11 cellular contexts compared by ENCODE assay signal in the genomic region with DNA sequence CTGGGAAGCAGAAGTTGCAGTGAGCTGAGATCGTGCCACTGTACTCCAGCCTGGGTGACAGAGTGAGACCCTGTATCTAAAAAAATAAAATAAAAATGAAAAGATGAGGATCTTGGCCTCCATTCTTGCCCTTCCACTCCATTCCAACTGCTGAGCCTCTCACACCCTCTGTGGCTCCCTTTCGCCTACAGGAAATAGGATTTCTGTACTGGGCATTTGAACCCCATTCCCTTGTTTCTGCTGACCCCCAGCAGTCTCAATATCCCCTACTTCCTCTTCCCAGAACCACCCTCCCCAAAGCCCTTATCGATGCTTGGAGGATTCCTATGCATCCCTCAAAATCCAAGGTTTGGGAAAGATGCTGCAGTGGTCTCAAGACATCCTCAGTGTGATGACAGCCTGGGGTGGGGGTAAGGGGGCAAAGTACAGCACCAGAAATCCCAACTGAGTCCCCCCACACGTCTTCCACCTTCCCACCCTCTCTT. TPM values are rescaled to one million over a fixed set of nuclear protein-coding genes. Genes with fewer than 3 reads are reported as not detected.
A peak's percentile ranks its signal among the peaks of the same experiment; 100 is the strongest.
DNase-seq lines count a peak whose midpoint lies in the region; ATAC-seq, FAIRE-seq and TF ChIP-seq lines count a peak whose summit lies in the region.
"Had no signal": no experiment of that assay in that cellular context is flagged by ENCODE, and none has a peak within 500 bp of the region (broad histone marks: within the 10 kb centered on the region; RNA-seq: fewer than 3 reads in every experiment).

No MANE protein-coding gene starts in this region.

- peak in 1 of 2 experiments; percentile 1; a peak in 1 of 4 replicates for TF ChIP-seq POLR2A in HepG2 (IDR thresholded peaks at IDR 0.05; ENCODE audit: insufficient read depth in 1 of 2, low read depth in 2 of 2, low read length in 2 of 2)

- intact Hi-C loops in HepG2 (cut with micrococcal nuclease; ENCODE audit: unreplicated experiment) = no loop called here

- peak overlapping the region; percentile 76 for H3K9ac ChIP-seq in HepG2 (ENCODE audit: insufficient read depth, low read depth, low read length)
- peak overlapping the region in 2 of 5 donors; percentile 34 to 62 for H3K9ac ChIP-seq in subcutaneous abdominal adipose tissue (ENCODE audit: low read length in 5 of 5)

- peaks cover 2% of the 10 kb centered on the region for H3K79me2 ChIP-seq in HepG2 (ENCODE audit: insufficient read depth, low read length)

- H3K36me3 ChIP-seq in HepG2 (replicated peaks in 1 of 2; ENCODE audit: control insufficient read depth in 1 of 2, insufficient read depth in 2 of 2, low read length in 2 of 2) (0 out of 5 replicates have a peak, but pooled peaks cover 0 to 2% of the 10 kb centered on the region in 2 experiments), subcutaneous abdominal adipose tissue (ENCODE audit: control insufficient read depth in 5 of 5, insufficient read depth in 5 of 5, low read length in 5 of 5) (no peaks in the 10 kb centered on the region)

- H3K4me3 ChIP-seq in HepG2 (replicated peaks in 1 of 3; ENCODE audit: insufficient read depth in 1 of 3, low read depth in 2 of 3, low read length in 3 of 3) (no peak overlapping the region), subcutaneous abdominal adipose tissue (ENCODE audit: low read depth in 1 of 5, low read length in 5 of 5) (no peak overlapping the region)

- BruUV-seq in HepG2 (replicated peaks; lab: Mats Ljungman, UMichigan) = TSS peak; percentile 80

- DNase-seq in T-helper 1 cell (no peak), HepG2 (ENCODE audit: low spot score) (no peak), RCC 7860 (ENCODE audit: low spot score) (no peak), KBM-7 (no peak)
- no peak for DNase-seq in activated naive CD8-positive, alpha-beta T cell treated with anti-CD3 and anti-CD28 coated beads, Interleukin-2, amount 10 ng/mL, durations not matched to agents 7 days and 5 days

- no peaks in the 10 kb centered on the region for H3K9me3 Mint-ChIP-seq in T-helper 1 cell treated with Interleukin-12 subunit alpha and Interleukin-12 subunit beta and Interleukin-4 antibody, amounts not matched to agents 30 μg/mL and 1 μg/mL, for 36 hours
- no peaks in the 10 kb centered on the region for H3K9me3 Mint-ChIP-seq in activated naive CD8-positive, alpha-beta T cell treated with anti-CD3 and anti-CD28 coated beads, Interleukin-2, amount 10 ng/mL, durations not matched to agents 7 days and 5 days

- H3K4me1 Mint-ChIP-seq in T-helper 1 cell treated with Interleukin-12 subunit alpha and Interleukin-12 subunit beta and Interleukin-4 antibody, amounts not matched to agents 30 μg/mL and 1 μg/mL, for 36 hours (ENCODE audit: low read depth) = peaks cover 10% of the 10 kb centered on the region
- peaks cover 11% of the 10 kb centered on the region for H3K4me1 Mint-ChIP-seq in activated naive CD8-positive, alpha-beta T cell treated with anti-CD3 and anti-CD28 coated beads, Interleukin-2, amount 10 ng/mL, durations not matched to agents 7 days and 5 days

- peak overlapping the region; percentile 39 for H3K4me3 Mint-ChIP-seq in T-helper 1 cell treated with Interleukin-12 subunit alpha and Interleukin-12 subunit beta and Interleukin-4 antibody, amounts not matched to agents 30 μg/mL and 1 μg/mL, for 36 hours
- peak overlapping the region; percentile 62 for H3K4me3 Mint-ChIP-seq in activated naive CD8-positive, alpha-beta T cell treated with anti-CD3 and anti-CD28 coated beads, Interleukin-2, amount 10 ng/mL, durations not matched to agents 7 days and 5 days

- H2AFZ ChIP-seq in HepG2 (ENCODE audit: low read length) = no peak overlapping the region

- peak overlapping the region; percentile 61 for H3K4me2 ChIP-seq in HepG2 (ENCODE audit: low read depth, low read length)

- H3K27ac Mint-ChIP-seq in T-helper 1 cell treated with Interleukin-12 subunit alpha and Interleukin-12 subunit beta and Interleukin-4 antibody, amounts not matched to agents 30 μg/mL and 1 μg/mL, for 36 hours = peak overlapping the region; percentile 68
- H3K27ac Mint-ChIP-seq in activated naive CD8-positive, alpha-beta T cell treated with anti-CD3 and anti-CD28 coated beads, Interleukin-2, amount 10 ng/mL, durations not matched to agents 7 days and 5 days = peak overlapping the region; percentile 88

- CTCF ChIA-PET in HepG2 (lab: Yijun Ruan, JAX; ENCODE audit: low intra/inter-chr PET ratio, low total read pairs) = interaction anchor here (1.1 kb wide), 1 partner anchor 13 kb away, joined by 4 read pairs; a partner anchor contains a TSS

- H3K4me1 ChIP-seq in HepG2 (ENCODE audit: insufficient read depth, low read length) (peaks cover 91% of the 10 kb centered on the region), subcutaneous abdominal adipose tissue (ENCODE audit: control insufficient read depth in 5 of 5, insufficient read depth in 5 of 5, low read length in 5 of 5) (peaks cover 7 to 42% (median 22%) of the 10 kb centered on the region in 5 donors)

- no peak for FAIRE-seq in HepG2 (lab: Jason Lieb, UNC)
- FAIRE-seq in RCC 7860 (lab: Jason Lieb, UNC) = no peak

- no peak for TF ChIP-seq EP300 in HepG2 (IDR thresholded peaks at IDR 0.05; ENCODE audit: low read depth in 2 of 2, low read length in 2 of 2)
- TF ChIP-seq EP300 in HepG2 (CRISPR knock-in tag; IDR thresholded peaks at IDR 0.05; ENCODE audit: borderline replicate concordance) = 0 out of 2 replicates have a peak, but pooled peaks have one; percentile 10

- peaks cover 2% of the 10 kb centered on the region for H3K36me3 Mint-ChIP-seq in T-helper 1 cell treated with Interleukin-12 subunit alpha and Interleukin-12 subunit beta and Interleukin-4 antibody, amounts not matched to agents 30 μg/mL and 1 μg/mL, for 36 hours (ENCODE audit: low read depth)
- H3K36me3 Mint-ChIP-seq in activated naive CD8-positive, alpha-beta T cell treated with anti-CD3 and anti-CD28 coated beads, Interleukin-2, amount 10 ng/mL, durations not matched to agents 7 days and 5 days = no peaks in the 10 kb centered on the region
- H3K36me3 Mint-ChIP-seq: activated naive CD8-positive, alpha-beta T cell had no signal

- in situ Hi-C loops in HepG2 (cut with HindIII; ENCODE audit: extremely low pct_ligation_motif_present, low pct_unique_long_range_greater_than_20kb) = no loop called here
- in situ Hi-C loops in KBM-7 (cut with MboI; ENCODE audit: low pct_unique_long_range_greater_than_20kb, low sequenced_read_pairs) = no loop called here

- TF ChIP-seq CTCF in HepG2 (CRISPR knock-in tag; IDR thresholded peaks at IDR 0.05) = no peak

- H3K9me3 ChIP-seq in HepG2 (ENCODE audit: low read length) (no peaks in the 10 kb centered on the region), subcutaneous abdominal adipose tissue (ENCODE audit: control insufficient read depth in 5 of 5, low read length in 5 of 5) (no peaks in the 10 kb centered on the region)

- H3K27me3 ChIP-seq in HepG2 (ENCODE audit: control insufficient read depth in 1 of 2, insufficient read depth in 2 of 2, low read length in 2 of 2) (no peaks in the 10 kb centered on the region), subcutaneous abdominal adipose tissue (ENCODE audit: control insufficient read depth in 5 of 5, insufficient read depth in 4 of 5, low read length in 5 of 5) (peaks cover 0 to 3% (median 0%) of the 10 kb centered on the region in 5 donors)

- ATAC-seq in activated naive CD8-positive, alpha-beta T cell treated with anti-CD3 and anti-CD28 coated beads, Interleukin-2, amount 10 ng/mL, durations not matched to agents 7 days and 5 days (ENCODE audit: low read depth) = no peak
- ATAC-seq in HepG2 (no peak), HG03159 (IDR thresholded peaks at IDR 0.05; ENCODE audit: unreplicated experiment) (no peak)

- H3K27me3 Mint-ChIP-seq in T-helper 1 cell treated with Interleukin-12 subunit alpha and Interleukin-12 subunit beta and Interleukin-4 antibody, amounts not matched to agents 30 μg/mL and 1 μg/mL, for 36 hours (ENCODE audit: low read depth) = no peaks in the 10 kb centered on the region
- no peaks in the 10 kb centered on the region for H3K27me3 Mint-ChIP-seq in activated naive CD8-positive, alpha-beta T cell treated with anti-CD3 and anti-CD28 coated beads, Interleukin-2, amount 10 ng/mL, durations not matched to agents 7 days and 5 days

- 68% methylated on average over 4 of the region's 4 CpGs for WGBS in HepG2 (ENCODE audit: low lambda C conversion rate)

- POLR2A ChIA-PET in activated naive CD8-positive, alpha-beta T cell treated with anti-CD3 and anti-CD28 coated beads, Interleukin-2, amount 10 ng/mL, durations not matched to agents 7 days and 5 days (lab: Charles Lee) = interaction anchor here (1.6 kb wide), 1 partner anchor 43 kb away, joined by 4 read pairs; no protein-coding TSS in a partner anchor
- POLR2A ChIA-PET in HepG2 (lab: Yijun Ruan, JAX) = interaction anchor here (1.5 to 17.4 kb wide), 3 partner anchors 10 to 92 kb away, joined by 3 to 514 read pairs (median 56); a partner anchor contains a TSS

- H3K27ac ChIP-seq in HepG2 (ENCODE audit: extremely low read length, insufficient read depth, low read length) = peak overlapping the region; percentile 94
- H3K27ac ChIP-seq in subcutaneous abdominal adipose tissue (ENCODE audit: low read depth, low read length) = peak overlapping the region; percentile 47

- no peaks in the 10 kb centered on the region for H4K20me1 ChIP-seq in HepG2 (ENCODE audit: insufficient read depth, low read length)

- TF ChIP-seq RAD21 in HepG2 (CRISPR knock-in tag; IDR thresholded peaks at IDR 0.05) = no peak

RNA-seq across cellular contexts. Expression of a gene that starts 12.5 kb away (rescaled TPM):
- under 1 TPM; 0.34 to 0.75 TPM for total RNA-seq in activated naive CD8-positive, alpha-beta T cell treated with anti-CD3 and anti-CD28 coated beads, Interleukin-2, amount 10 ng/mL, durations not matched to agents 7 days and 5 days
- 43.0 and 146 TPM in 2 replicates for total RNA-seq in HepG2 (2016; rRNA removed; fragmentation: Illumina TruSeq; extraction: Trizol)
- 42.0 and 45.2 TPM in 2 replicates for total RNA-seq in HepG2 (2016; cell fraction: cytosol; rRNA removed; fragmentation: Illumina TruSeq; extraction: Trizol; ENCODE audit: low read depth)
- total RNA-seq in HepG2 (2016; cell fraction: insoluble cytoplasmic fraction; rRNA removed; fragmentation: Illumina TruSeq; extraction: Trizol) = 37.4 and 148 TPM in 2 replicates
- total RNA-seq in HepG2 (2016; cell fraction: membrane; rRNA removed; fragmentation: Illumina TruSeq; extraction: Trizol) = 53.4 and 57.4 TPM in 2 replicates
- total RNA-seq in HepG2 (2016; cell fraction: nucleus; rRNA removed; fragmentation: Illumina TruSeq; extraction: Trizol) = 112 and 139 TPM in 2 replicates
- polyA plus RNA-seq in HepG2 (2011; rRNA removed) = 422 and 537 TPM in 2 replicates
- 539 and 794 TPM in 2 replicates for polyA plus RNA-seq in HepG2 (2011; cell fraction: cytosol; rRNA removed)
- 1,510 and 1,558 TPM in 2 replicates for polyA plus RNA-seq in HepG2 (2011; cell fraction: nucleus; rRNA removed)
- 229 and 758 TPM in 2 replicates for polyA plus RNA-seq in HepG2 (2012)
- polyA plus RNA-seq in HepG2 (2016; cell fraction: cytosol; fragmentation: Illumina TruSeq; extraction: Trizol; ENCODE audit: low read depth) = 22.2 and 24.9 TPM in 2 replicates
- 49.2 and 57.0 TPM in 2 replicates for polyA plus RNA-seq in HepG2 (2016; cell fraction: insoluble cytoplasmic fraction; fragmentation: Illumina TruSeq; extraction: Trizol; ENCODE audit: low read depth)
- 30.8 and 31.5 TPM in 2 replicates for polyA plus RNA-seq in HepG2 (2016; cell fraction: membrane; fragmentation: Illumina TruSeq; extraction: Trizol; ENCODE audit: low read depth)
- polyA plus RNA-seq in HepG2 (2016; cell fraction: nucleus; fragmentation: Illumina TruSeq; extraction: Trizol; ENCODE audit: insufficient read depth, low read depth) = 315 and 334 TPM in 2 replicates
- polyA minus RNA-seq in HepG2 (2011; rRNA and poly(A)+ RNA removed; ENCODE audit: low replicate concordance) = 4.5 and 440 TPM in 2 replicates
- 366 and 433 TPM in 2 replicates for polyA minus RNA-seq in HepG2 (2011; cell fraction: cytosol; rRNA and poly(A)+ RNA removed)
- 115 and 151 TPM in 2 replicates for polyA minus RNA-seq in HepG2 (2011; cell fraction: nucleus; rRNA and poly(A)+ RNA removed)

RNA-seq across cellular contexts. Expression of a gene that starts 24.0 kb away (rescaled TPM):
- total RNA-seq in activated naive CD8-positive, alpha-beta T cell treated with anti-CD3 and anti-CD28 coated beads, Interleukin-2, amount 10 ng/mL, durations not matched to agents 7 days and 5 days = 1 to 10 TPM; 1.2 to 1.6 TPM
- total RNA-seq in HepG2 (2016; rRNA removed; fragmentation: Illumina TruSeq; extraction: Trizol) = 0.13 TPM in 1 of 2 replicates, not detected in the other
- total RNA-seq in HepG2 (2016; cell fraction: cytosol; rRNA removed; fragmentation: Illumina TruSeq; extraction: Trizol; ENCODE audit: low read depth) = 0.20 TPM in 1 of 2 replicates, not detected in the other
- 0.11 TPM in 1 of 2 replicates, not detected in the other for total RNA-seq in HepG2 (2016; cell fraction: insoluble cytoplasmic fraction; rRNA removed; fragmentation: Illumina TruSeq; extraction: Trizol)
- total RNA-seq in HepG2 (2016; cell fraction: membrane; rRNA removed; fragmentation: Illumina TruSeq; extraction: Trizol) = 0.17 and 0.19 TPM in 2 replicates
- total RNA-seq in HepG2 (2016; cell fraction: nucleus; rRNA removed; fragmentation: Illumina TruSeq; extraction: Trizol) = 0.25 TPM in 1 of 2 replicates, not detected in the other
- polyA plus RNA-seq in HepG2 (2011; rRNA removed) = 0.53 and 0.85 TPM in 2 replicates
- 0.66 and 0.68 TPM in 2 replicates for polyA plus RNA-seq in HepG2 (2011; cell fraction: cytosol; rRNA removed)
- 0.16 and 0.35 TPM in 2 replicates for polyA plus RNA-seq in HepG2 (2011; cell fraction: nucleus; rRNA removed)
- polyA plus RNA-seq in HepG2 (2012) = 0.11 and 0.13 TPM in 2 replicates
- polyA plus RNA-seq in HepG2 (2016; cell fraction: cytosol; fragmentation: Illumina TruSeq; extraction: Trizol; ENCODE audit: low read depth) = 0.05 TPM in 1 of 2 replicates, not detected in the other
- 0.12 and 0.15 TPM in 2 replicates for polyA plus RNA-seq in HepG2 (2016; cell fraction: insoluble cytoplasmic fraction; fragmentation: Illumina TruSeq; extraction: Trizol; ENCODE audit: low read depth)
- 0.13 TPM in 1 of 2 replicates, not detected in the other for polyA plus RNA-seq in HepG2 (2016; cell fraction: membrane; fragmentation: Illumina TruSeq; extraction: Trizol; ENCODE audit: low read depth)
- polyA plus RNA-seq in HepG2 (2016; cell fraction: nucleus; fragmentation: Illumina TruSeq; extraction: Trizol; ENCODE audit: insufficient read depth, low read depth) = not detected in 2 replicates
- 0.60 TPM in 1 of 2 replicates, not detected in the other for polyA minus RNA-seq in HepG2 (2011; rRNA and poly(A)+ RNA removed; ENCODE audit: low replicate concordance)
- polyA minus RNA-seq in HepG2 (2011; cell fraction: cytosol; rRNA and poly(A)+ RNA removed) = 0.40 and 0.70 TPM in 2 replicates
- 0.25 TPM in 1 of 2 replicates, not detected in the other for polyA minus RNA-seq in HepG2 (2011; cell fraction: nucleus; rRNA and poly(A)+ RNA removed)
- total RNA-seq: A172, RPMI7951 had no signal

RNA-seq across cellular contexts. Expression of a gene that starts 33.1 kb away (rescaled TPM):
- total RNA-seq in activated naive CD8-positive, alpha-beta T cell treated with anti-CD3 and anti-CD28 coated beads, Interleukin-2, amount 10 ng/mL, durations not matched to agents 7 days and 5 days = 10 to 100 TPM; 41.3 to 45.7 TPM
- 56.6 and 57.7 TPM in 2 replicates for total RNA-seq in HepG2 (2016; rRNA removed; fragmentation: Illumina TruSeq; extraction: Trizol)
- 13.1 and 14.4 TPM in 2 replicates for total RNA-seq in HepG2 (2016; cell fraction: cytosol; rRNA removed; fragmentation: Illumina TruSeq; extraction: Trizol; ENCODE audit: low read depth)
- 51.1 and 64.9 TPM in 2 replicates for total RNA-seq in HepG2 (2016; cell fraction: insoluble cytoplasmic fraction; rRNA removed; fragmentation: Illumina TruSeq; extraction: Trizol)
- total RNA-seq in HepG2 (2016; cell fraction: membrane; rRNA removed; fragmentation: Illumina TruSeq; extraction: Trizol) = 36.0 and 36.7 TPM in 2 replicates
- total RNA-seq in HepG2 (2016; cell fraction: nucleus; rRNA removed; fragmentation: Illumina TruSeq; extraction: Trizol) = 30.3 and 33.5 TPM in 2 replicates
- polyA plus RNA-seq in HepG2 (2011; rRNA removed) = 53.1 and 64.3 TPM in 2 replicates
- 37.2 and 38.6 TPM in 2 replicates for polyA plus RNA-seq in HepG2 (2011; cell fraction: cytosol; rRNA removed)
- 97.0 and 102 TPM in 2 replicates for polyA plus RNA-seq in HepG2 (2011; cell fraction: nucleus; rRNA removed)
- 26.8 and 28.6 TPM in 2 replicates for polyA plus RNA-seq in HepG2 (2012)
- 15.6 and 16.2 TPM in 2 replicates for polyA plus RNA-seq in HepG2 (2016; cell fraction: cytosol; fragmentation: Illumina TruSeq; extraction: Trizol; ENCODE audit: low read depth)
- polyA plus RNA-seq in HepG2 (2016; cell fraction: insoluble cytoplasmic fraction; fragmentation: Illumina TruSeq; extraction: Trizol; ENCODE audit: low read depth) = 40.6 and 44.1 TPM in 2 replicates
- 22.8 and 23.5 TPM in 2 replicates for polyA plus RNA-seq in HepG2 (2016; cell fraction: membrane; fragmentation: Illumina TruSeq; extraction: Trizol; ENCODE audit: low read depth)
- 51.1 and 66.5 TPM in 2 replicates for polyA plus RNA-seq in HepG2 (2016; cell fraction: nucleus; fragmentation: Illumina TruSeq; extraction: Trizol; ENCODE audit: insufficient read depth, low read depth)
- polyA minus RNA-seq in HepG2 (2011; rRNA and poly(A)+ RNA removed; ENCODE audit: low replicate concordance) = 22.4 and 187 TPM in 2 replicates
- 44.1 and 52.6 TPM in 2 replicates for polyA minus RNA-seq in HepG2 (2011; cell fraction: cytosol; rRNA and poly(A)+ RNA removed)
- polyA minus RNA-seq in HepG2 (2011; cell fraction: nucleus; rRNA and poly(A)+ RNA removed) = 46.4 and 57.7 TPM in 2 replicates

RNA-seq across cellular contexts. Expression of a gene that starts 45.7 kb away (rescaled TPM):
- total RNA-seq in activated naive CD8-positive, alpha-beta T cell treated with anti-CD3 and anti-CD28 coated beads, Interleukin-2, amount 10 ng/mL, durations not matched to agents 7 days and 5 days = 100 to 1,000 TPM; 152 to 158 TPM
- total RNA-seq in HepG2 (2016; rRNA removed; fragmentation: Illumina TruSeq; extraction: Trizol) = 19.3 and 39.5 TPM in 2 replicates
- total RNA-seq in HepG2 (2016; cell fraction: cytosol; rRNA removed; fragmentation: Illumina TruSeq; extraction: Trizol; ENCODE audit: low read depth) = 95.2 and 104 TPM in 2 replicates
- 14.4 and 39.0 TPM in 2 replicates for total RNA-seq in HepG2 (2016; cell fraction: insoluble cytoplasmic fraction; rRNA removed; fragmentation: Illumina TruSeq; extraction: Trizol)
- total RNA-seq in HepG2 (2016; cell fraction: membrane; rRNA removed; fragmentation: Illumina TruSeq; extraction: Trizol) = 103 and 124 TPM in 2 replicates
- total RNA-seq in HepG2 (2016; cell fraction: nucleus; rRNA removed; fragmentation: Illumina TruSeq; extraction: Trizol) = 26.9 and 35.1 TPM in 2 replicates
- 20.8 and 33.4 TPM in 2 replicates for polyA plus RNA-seq in HepG2 (2011; rRNA removed)
- 11.6 and 28.6 TPM in 2 replicates for polyA plus RNA-seq in HepG2 (2011; cell fraction: cytosol; rRNA removed)
- polyA plus RNA-seq in HepG2 (2011; cell fraction: nucleus; rRNA removed) = 200 and 290 TPM in 2 replicates
- polyA plus RNA-seq in HepG2 (2012) = 18.2 and 31.6 TPM in 2 replicates
- polyA plus RNA-seq in HepG2 (2016; cell fraction: cytosol; fragmentation: Illumina TruSeq; extraction: Trizol; ENCODE audit: low read depth) = 133 and 147 TPM in 2 replicates
- 34.3 and 41.3 TPM in 2 replicates for polyA plus RNA-seq in HepG2 (2016; cell fraction: insoluble cytoplasmic fraction; fragmentation: Illumina TruSeq; extraction: Trizol; ENCODE audit: low read depth)
- 147 and 152 TPM in 2 replicates for polyA plus RNA-seq in HepG2 (2016; cell fraction: membrane; fragmentation: Illumina TruSeq; extraction: Trizol; ENCODE audit: low read depth)
- 117 and 122 TPM in 2 replicates for polyA plus RNA-seq in HepG2 (2016; cell fraction: nucleus; fragmentation: Illumina TruSeq; extraction: Trizol; ENCODE audit: insufficient read depth, low read depth)
- polyA minus RNA-seq in HepG2 (2011; rRNA and poly(A)+ RNA removed; ENCODE audit: low replicate concordance) = 10.3 and 12.3 TPM in 2 replicates
- 12.0 and 13.9 TPM in 2 replicates for polyA minus RNA-seq in HepG2 (2011; cell fraction: cytosol; rRNA and poly(A)+ RNA removed)
- 20.1 and 21.6 TPM in 2 replicates for polyA minus RNA-seq in HepG2 (2011; cell fraction: nucleus; rRNA and poly(A)+ RNA removed)

RNA-seq across cellular contexts. Expression of a gene that starts 50.6 kb away (rescaled TPM):
- total RNA-seq in activated naive CD8-positive, alpha-beta T cell treated with anti-CD3 and anti-CD28 coated beads, Interleukin-2, amount 10 ng/mL, durations not matched to agents 7 days and 5 days = 100 to 1,000 TPM; 151 to 157 TPM
- 166 and 188 TPM in 2 replicates for total RNA-seq in HepG2 (2016; rRNA removed; fragmentation: Illumina TruSeq; extraction: Trizol)
- 129 and 159 TPM in 2 replicates for total RNA-seq in HepG2 (2016; cell fraction: cytosol; rRNA removed; fragmentation: Illumina TruSeq; extraction: Trizol; ENCODE audit: low read depth)
- 185 and 208 TPM in 2 replicates for total RNA-seq in HepG2 (2016; cell fraction: insoluble cytoplasmic fraction; rRNA removed; fragmentation: Illumina TruSeq; extraction: Trizol)
- total RNA-seq in HepG2 (2016; cell fraction: membrane; rRNA removed; fragmentation: Illumina TruSeq; extraction: Trizol) = 248 and 299 TPM in 2 replicates
- 62.8 and 69.8 TPM in 2 replicates for total RNA-seq in HepG2 (2016; cell fraction: nucleus; rRNA removed; fragmentation: Illumina TruSeq; extraction: Trizol)
- 65.8 and 66.8 TPM in 2 replicates for polyA plus RNA-seq in HepG2 (2011; rRNA removed)
- polyA plus RNA-seq in HepG2 (2011; cell fraction: cytosol; rRNA removed) = 97.1 and 133 TPM in 2 replicates
- polyA plus RNA-seq in HepG2 (2011; cell fraction: nucleus; rRNA removed) = 51.8 and 54.0 TPM in 2 replicates
- 62.7 and 78.9 TPM in 2 replicates for polyA plus RNA-seq in HepG2 (2012)
- 166 and 238 TPM in 2 replicates for polyA plus RNA-seq in HepG2 (2016; cell fraction: cytosol; fragmentation: Illumina TruSeq; extraction: Trizol; ENCODE audit: low read depth)
- 205 and 220 TPM in 2 replicates for polyA plus RNA-seq in HepG2 (2016; cell fraction: insoluble cytoplasmic fraction; fragmentation: Illumina TruSeq; extraction: Trizol; ENCODE audit: low read depth)
- 217 and 267 TPM in 2 replicates for polyA plus RNA-seq in HepG2 (2016; cell fraction: membrane; fragmentation: Illumina TruSeq; extraction: Trizol; ENCODE audit: low read depth)
- polyA plus RNA-seq in HepG2 (2016; cell fraction: nucleus; fragmentation: Illumina TruSeq; extraction: Trizol; ENCODE audit: insufficient read depth, low read depth) = 105 and 120 TPM in 2 replicates
- 40.8 and 88.8 TPM in 2 replicates for polyA minus RNA-seq in HepG2 (2011; rRNA and poly(A)+ RNA removed; ENCODE audit: low replicate concordance)
- polyA minus RNA-seq in HepG2 (2011; cell fraction: cytosol; rRNA and poly(A)+ RNA removed) = 24.9 and 32.6 TPM in 2 replicates
- 13.4 and 14.2 TPM in 2 replicates for polyA minus RNA-seq in HepG2 (2011; cell fraction: nucleus; rRNA and poly(A)+ RNA removed)

Comparison
In these comparisons a context has a peak if more than half of its experiments do, and no peak if none do; other contexts are left out.
1. RNA of a gene that starts 12.5 kb away (total RNA-seq): 37.4 to 148 TPM in HepG2; 0.34 to 0.75 TPM in activated naive CD8-positive, alpha-beta T cell treated with anti-CD3 and anti-CD28 coated beads, Interleukin-2, amount 10 ng/mL, durations not matched to agents 7 days and 5 days; every median in the first group is over 10 times any median in the second.